ENCODE assay signal across 8 cellular contexts in the genomic region with DNA sequence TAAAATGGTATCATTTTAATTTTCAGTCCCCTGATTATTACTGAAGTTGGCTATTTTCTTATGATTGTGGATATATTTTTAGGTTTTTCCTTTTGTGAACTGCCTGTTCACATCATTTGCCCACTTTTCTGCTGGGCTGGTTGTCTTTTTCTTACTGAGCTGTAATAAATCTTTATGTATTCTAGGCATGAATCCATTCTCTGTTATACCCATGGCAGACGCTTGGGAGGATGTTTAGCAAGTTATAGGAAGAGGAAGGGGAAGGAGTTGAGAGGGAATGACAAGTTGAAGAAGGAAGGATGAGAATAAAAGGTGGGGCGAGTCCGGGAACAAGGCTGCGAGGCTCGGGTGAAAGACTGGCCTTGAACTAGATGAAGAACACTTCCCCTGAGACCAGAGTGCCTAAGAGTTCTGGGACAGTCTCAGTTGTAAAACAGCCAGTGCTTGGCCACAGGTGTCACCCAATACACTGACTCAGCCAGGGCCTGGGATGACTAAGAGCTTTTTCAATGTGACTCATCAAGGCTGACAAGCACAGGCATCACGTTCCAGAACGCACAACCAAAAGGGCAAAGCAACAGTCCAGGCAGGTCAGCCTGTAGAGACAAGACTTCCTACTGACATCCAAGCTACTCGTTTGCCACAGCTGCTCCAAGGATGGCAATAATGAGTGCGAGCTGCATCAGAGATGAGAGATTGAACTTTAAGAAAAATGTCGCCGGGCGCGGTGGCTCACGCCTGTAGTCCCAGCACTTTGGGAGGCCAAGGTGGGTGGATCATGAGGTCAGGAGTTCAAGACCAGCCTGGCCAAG. TPM values are rescaled to one million over a fixed set of nuclear protein-coding genes. Genes with fewer than 3 reads are reported as not detected.
A peak's percentile ranks its signal among the peaks of the same experiment; 100 is the strongest.
DNase-seq lines count a peak whose midpoint lies in the region; ATAC-seq and TF ChIP-seq lines count a peak whose summit lies in the region.

No MANE protein-coding gene starts in this region.

- H3K4me3 Mint-ChIP-seq in brain (peak overlapping the region in 1 of 5 experiments; percentile 54), immature natural killer cell (no peak overlapping the region)

- H3K27ac Mint-ChIP-seq in brain (peak overlapping the region in 4 of 5 experiments; percentile 7 to 87 (median 68)), immature natural killer cell (no peak overlapping the region)

- H3K4me1 Mint-ChIP-seq in brain = peaks cover 42% of the 10 kb centered on the region
- H3K4me1 Mint-ChIP-seq in immature natural killer cell = no peaks in the 10 kb centered on the region

- H3K9me3 Mint-ChIP-seq in brain (peaks cover 0 to 5% (median 0%) of the 10 kb centered on the region in 5 experiments), immature natural killer cell (no peaks in the 10 kb centered on the region)

- DNase-seq in ACHN (peak; percentile 82), RPMI8226 (peak; percentile 80), non-pigmented ciliary epithelial cell (ENCODE audit: low read depth) (peak; percentile 79), T-helper 9 cell (no peak), immature natural killer cell (no peak)

- no peaks in the 10 kb centered on the region for H3K27me3 Mint-ChIP-seq in brain
- H3K27me3 Mint-ChIP-seq in immature natural killer cell (ENCODE audit: low read depth in 3 of 3) = peaks cover 0 to 2% (median 0%) of the 10 kb centered on the region in 3 donors

- ATAC-seq in GM18868 (IDR thresholded peaks at IDR 0.05; ENCODE audit: unreplicated experiment) = peak; percentile 86
- ATAC-seq in HG03103 (IDR thresholded peaks at IDR 0.05; ENCODE audit: low read depth, unreplicated experiment) = peak; percentile 79

- in situ Hi-C loops in ACHN (cut with HindIII; ENCODE audit: low pct_ligation_motif_present, low pct_unique_long_range_greater_than_20kb, low sequenced_read_pairs) = no loop called here

- H3K36me3 Mint-ChIP-seq in brain = no peaks in the 10 kb centered on the region
- no peaks in the 10 kb centered on the region for H3K36me3 Mint-ChIP-seq in immature natural killer cell

- TF ChIP-seq CTCF in brain (conservative IDR thresholded peaks at IDR 0.05) = no peak

RNA-seq across cellular contexts. Expression of a gene that starts 35.2 kb away (rescaled TPM):
- polyA plus RNA-seq in brain (ENCODE audit: insufficient read depth, low read depth, low replicate concordance) = 34.4 TPM
- polyA plus RNA-seq in immature natural killer cell = under 1 TPM in 2 of 3 donors, not detected in 1; 0.12 to 0.16 TPM

RNA-seq across cellular contexts. Expression of a gene that starts 48.8 kb away (rescaled TPM):
- polyA plus RNA-seq in brain (ENCODE audit: insufficient read depth, low read depth, low replicate concordance) = 24.2 TPM
- 10 to 100 TPM; 19.5 to 29.1 (median 27.5) TPM for polyA plus RNA-seq in immature natural killer cell

Comparison
In these comparisons a context has a peak if more than half of its experiments do, and no peak if none do; other contexts are left out.
1. DNase-seq: peak in ACHN (single experiment), RPMI8226 (single experiment) and non-pigmented ciliary epithelial cell (single experiment); none in T-helper 9 cell (single experiment) and immature natural killer cell (0 of 3).
2. H3K27ac Mint-ChIP-seq: peak in brain (4 of 5); none in immature natural killer cell (0 of 6).
3. RNA of a gene that starts 35.2 kb away (polyA plus RNA-seq): 34.4 TPM in brain (single experiment); 0.12 to 0.16 TPM in immature natural killer cell; every median in the first group is over 10 times any median in the second.